ENCODE assay signal across 8 cellular contexts in genomic region chr16:70800798-70801480, GRCh38.
DNase-seq lines count a peak whose midpoint lies in the region; ATAC-seq and TF ChIP-seq lines count a peak whose summit lies in the region.

TSS of gene VAC14 (minus strand) at chr16:70801158. CDS start at chr16:70800900, 258 bp downstream.

- DNase-seq in AG04449 (ENCODE audit: low read depth, low spot score) (no peak), NCI-H2227 treated with DMSO at 0.1 percent for 48 hours (lab: John Stamatoyannopoulos, UW) (peak; percentile 83), cardiac fibroblast (ENCODE audit: low read depth in 2 of 2) (peak; percentile 82 to 85), iPS-NIHi7 (ENCODE audit: extremely low spot score) (peak; percentile 99), smooth muscle cell of the brain vasculature (ENCODE audit: low read depth, low spot score) (peak; percentile 45)

- CTCF ChIA-PET in AG04449 (lab: Yijun Ruan, JAX): interaction anchor here (0.9 kb wide), 1 partner anchor 30 kb away, joined by 3 read pairs; no protein-coding TSS in a partner anchor

- ATAC-seq in GM18909 (IDR thresholded peaks at IDR 0.05; ENCODE audit: poor library complexity, unreplicated experiment) (peak; percentile 97), HG03159 (IDR thresholded peaks at IDR 0.05; ENCODE audit: unreplicated experiment) (peak; percentile 90)

- no peak for TF ChIP-seq CTCF in AG04449 (IDR thresholded peaks at IDR 0.05; ENCODE audit: insufficient read depth, low read length, missing control alignments)
- TF ChIP-seq CTCF in WI38 (IDR thresholded peaks at IDR 0.05; ENCODE audit: low read depth, low read length): no peak
- TF ChIP-seq CTCF in cardiac fibroblast (IDR thresholded peaks at IDR 0.05; ENCODE audit: low read depth, low read length): no peak

- peak within 1 kb of the TSS; percentile 87 for H3K4me3 ChIP-seq in AG04449 (ENCODE audit: low read depth, low read length)
- H3K4me3 ChIP-seq in WI38 (ENCODE audit: low read depth, low read length): peak within 1 kb of the TSS; percentile 84
- peak within 1 kb of the TSS; percentile 83 to 100 for H3K4me3 ChIP-seq in cardiac fibroblast (replicated peaks in 1 of 2; ENCODE audit: low read depth in 2 of 2, low read length in 2 of 2)

- POLR2A ChIA-PET in AG04449 (lab: Yijun Ruan, JAX): no interaction called here
